27 cellular contexts compared by ENCODE assay signal in genomic region chr10:73836427-73836826, GRCh38. TPM values are rescaled to one million over a fixed set of nuclear protein-coding genes. Genes with fewer than 3 reads are reported as not detected.
DNase-seq lines count a peak whose midpoint lies in the region; FAIRE-seq and TF ChIP-seq lines count a peak whose summit lies in the region.
"Had no signal": no experiment of that assay in that cellular context is flagged by ENCODE, and none has a peak within 500 bp of the region (broad histone marks: within the 10 kb centered on the region; RNA-seq: fewer than 3 reads in every experiment).

No MANE protein-coding gene starts in this region.

- CTCF ChIA-PET in MCF 10A (lab: Yijun Ruan, JAX) = interaction anchor here (1.0 to 7.7 kb wide), 3 partner anchors 8 to 17 kb away, joined by 3 to 68 read pairs (median 4); no protein-coding TSS in a partner anchor
- CTCF ChIA-PET in endothelial cell of umbilical vein (lab: Charles Lee) = interaction anchor here (0.8 to 6.0 kb wide), 9 partner anchors 9 to 62 kb away, joined by 3 to 54 read pairs (median 4); no protein-coding TSS in a partner anchor

- POLR2A ChIA-PET in MCF 10A (lab: Yijun Ruan, JAX) = interaction anchor here (0.7 to 1.0 kb wide), 2 partner anchors 10 to 28 kb away, joined by 3 to 4 read pairs; no protein-coding TSS in a partner anchor
- POLR2A ChIA-PET in endothelial cell of umbilical vein (lab: Charles Lee) = interaction anchor here (0.9 kb wide), 1 partner anchor 15 kb away, joined by 3 read pairs; no protein-coding TSS in a partner anchor

- H3K9ac ChIP-seq in endothelial cell of umbilical vein (replicated peaks; ENCODE audit: extremely low read depth, insufficient read depth, low read length) = no peak overlapping the region

- H3K27me3 Mint-ChIP-seq in MCF 10A (ENCODE audit: insufficient read depth, unreplicated experiment) = no peaks in the 10 kb centered on the region
- H3K27me3 Mint-ChIP-seq: activated naive CD8-positive, alpha-beta T cell treated with anti-CD3 and anti-CD28 coated beads for 36 hours; CD4-positive, alpha-beta memory T cell had no signal

- H3K36me3 ChIP-seq in breast epithelium (no peaks in the 10 kb centered on the region), endothelial cell of umbilical vein (ENCODE audit: control insufficient read depth in 2 of 2, extremely low read depth in 1 of 2, insufficient read depth in 2 of 2, low read length in 2 of 2) (no peaks in the 10 kb centered on the region), osteoblast (ENCODE audit: insufficient read depth, low read length) (peaks cover 12% of the 10 kb centered on the region), right atrium auricular region (peaks cover 20% of the 10 kb centered on the region)
- H3K36me3 ChIP-seq: ovary had no signal

- no peaks in the 10 kb centered on the region for H4K20me1 ChIP-seq in endothelial cell of umbilical vein (replicated peaks; ENCODE audit: control insufficient read depth, extremely low read depth, insufficient read depth, low read length)
- H4K20me1 ChIP-seq in osteoblast (ENCODE audit: insufficient read depth, low read length) = peaks cover 3% of the 10 kb centered on the region

- no peaks in the 10 kb centered on the region for H3K4me1 Mint-ChIP-seq in MCF 10A (ENCODE audit: insufficient read depth, unreplicated experiment)
- H3K4me1 Mint-ChIP-seq: activated naive CD8-positive, alpha-beta T cell treated with anti-CD3 and anti-CD28 coated beads for 36 hours; CD4-positive, alpha-beta memory T cell had no signal

- H3K27me3 ChIP-seq in breast epithelium = no peaks in the 10 kb centered on the region
- H3K27me3 ChIP-seq in endothelial cell of umbilical vein (ENCODE audit: control insufficient read depth in 2 of 2, insufficient read depth in 2 of 2, low read length in 2 of 2) = no peaks in the 10 kb centered on the region
- H3K27me3 ChIP-seq in osteoblast (ENCODE audit: insufficient read depth, low read length) = no peaks in the 10 kb centered on the region
- H3K27me3 ChIP-seq in right atrium auricular region = no peaks in the 10 kb centered on the region
- H3K27me3 ChIP-seq: foreskin keratinocyte, heart right ventricle, ovary had no signal

- H3K4me1 ChIP-seq in breast epithelium (no peaks in the 10 kb centered on the region), endothelial cell of umbilical vein (ENCODE audit: control insufficient read depth, extremely low read depth, insufficient read depth, low read length) (peaks cover 30% of the 10 kb centered on the region), osteoblast (ENCODE audit: insufficient read depth, low read length) (peaks cover 14% of the 10 kb centered on the region), right atrium auricular region (no peaks in the 10 kb centered on the region)
- H3K4me1 ChIP-seq: foreskin keratinocyte, heart right ventricle had no signal

- no peak for DNase-seq in MCF 10A (ENCODE audit: unreplicated experiment)
- no peak for DNase-seq in breast epithelium (ENCODE audit: low spot score in 2 of 2)
- no peak for DNase-seq in endothelial cell of umbilical vein (ENCODE audit: low read depth, low spot score)
- peak; percentile 71 for DNase-seq in osteoblast (ENCODE audit: insufficient read length, low spot score, missing footprints)
- DNase-seq in right atrium auricular region (ENCODE audit: low spot score) = no peak
- DNase-seq in GM19238 (ENCODE audit: insufficient read length, low spot score) = no peak
- DNase-seq in SHP77 (lab: John Stamatoyannopoulos, UW) = no peak
- DNase-seq in EL = no peak
- DNase-seq: activated CD8-positive, alpha-beta T cell treated with anti-CD3 and anti-CD28 coated beads, Interleukin-2, amount 10 ng/mL, durations not matched to agents 7 days and 5 days; activated naive CD8-positive, alpha-beta T cell treated with anti-CD3 and anti-CD28 coated beads for 36 hours; CD4-positive, alpha-beta memory T cell; central memory CD4-positive, alpha-beta T cell; foreskin keratinocyte; heart right ventricle; MM.1S; NCI-H2029 treated with DMSO at 0.1 percent for 48 hours; NCI-H748 treated with DMSO at 0.1 percent for 48 hours; nephron progenitor cell; ovary; stimulated activated CD4-positive, alpha-beta T cell treated with anti-CD3 and anti-CD28 coated beads, Interleukin-2, amount 100 ng/mL, for 48 hours; substantia nigra; T-helper 1 cell had no signal

- peaks cover 28% of the 10 kb centered on the region for H3K36me3 Mint-ChIP-seq in MCF 10A (ENCODE audit: insufficient read depth, unreplicated experiment)

- no peaks in the 10 kb centered on the region for H3K9me1 ChIP-seq in endothelial cell of umbilical vein (replicated peaks; ENCODE audit: control insufficient read depth, extremely low read depth, insufficient read depth, low read length)

- no peak overlapping the region for H3K4me3 Mint-ChIP-seq in MCF 10A (ENCODE audit: unreplicated experiment)
- H3K4me3 Mint-ChIP-seq: activated CD8-positive, alpha-beta T cell treated with anti-CD3 and anti-CD28 coated beads, Interleukin-2, amount 10 ng/mL, durations not matched to agents 7 days and 5 days; activated naive CD8-positive, alpha-beta T cell treated with anti-CD3 and anti-CD28 coated beads for 36 hours; CD4-positive, alpha-beta memory T cell; nephron progenitor cell had no signal

- H3K9me3 ChIP-seq in breast epithelium = no peaks in the 10 kb centered on the region
- no peaks in the 10 kb centered on the region for H3K9me3 ChIP-seq in endothelial cell of umbilical vein (replicated peaks; ENCODE audit: control insufficient read depth, insufficient read depth, low read length)
- H3K9me3 ChIP-seq in osteoblast (ENCODE audit: low read depth, low read length) = no peaks in the 10 kb centered on the region
- H3K9me3 ChIP-seq in right atrium auricular region = no peaks in the 10 kb centered on the region
- H3K9me3 ChIP-seq: heart right ventricle, ovary had no signal

- TF ChIP-seq POLR2A in breast epithelium (IDR thresholded peaks at IDR 0.05) (no peak), endothelial cell of umbilical vein (IDR thresholded peaks at IDR 0.05; ENCODE audit: low read depth, low read length) (no peak)

- TF ChIP-seq CTCF in MCF 10A (IDR thresholded peaks at IDR 0.05; ENCODE audit: unreplicated experiment) (no peak), breast epithelium (IDR thresholded peaks at IDR 0.05) (no peak), endothelial cell of umbilical vein (IDR thresholded peaks at IDR 0.05; ENCODE audit: extremely low read depth in 1 of 2, insufficient read depth in 1 of 2, low read depth in 1 of 2, low read length in 2 of 2) (no peak), osteoblast (IDR thresholded peaks at IDR 0.05; ENCODE audit: extremely low read depth, low read depth, low read length) (no peak), right atrium auricular region (IDR thresholded peaks at IDR 0.05) (no peak)

- FAIRE-seq in endothelial cell of umbilical vein (lab: Jason Lieb, UNC) = no peak
- FAIRE-seq: GM12892, H54, TTC549 had no signal

- H3K79me2 ChIP-seq in endothelial cell of umbilical vein (ENCODE audit: control insufficient read depth, insufficient read depth, low read length) (no peaks in the 10 kb centered on the region), osteoblast (ENCODE audit: insufficient read depth, low read length) (no peaks in the 10 kb centered on the region)

- BruUV-seq in MCF 10A (replicated peaks; lab: Mats Ljungman, UMichigan) = no TSS peak
- BruUV-seq in endothelial cell of umbilical vein (replicated peaks; lab: Mats Ljungman, UMichigan) = no TSS peak

- intact Hi-C loops in MCF 10A (cut with micrococcal nuclease) (no loop called here), breast epithelium (cut with DNase I; ENCODE audit: low total_unique reads) (no loop called here), endothelial cell of umbilical vein (cut with micrococcal nuclease) (no loop called here)

- H3K4me2 ChIP-seq in endothelial cell of umbilical vein (ENCODE audit: insufficient read depth, low read length) (peak overlapping the region; percentile 26), osteoblast (ENCODE audit: insufficient read depth, low read length) (no peak overlapping the region)

- peak overlapping the region; percentile 35 for H3K27ac Mint-ChIP-seq in MCF 10A (ENCODE audit: low read depth, unreplicated experiment)
- H3K27ac Mint-ChIP-seq: activated CD8-positive, alpha-beta T cell treated with anti-CD3 and anti-CD28 coated beads, Interleukin-2, amount 10 ng/mL, durations not matched to agents 7 days and 5 days; activated naive CD8-positive, alpha-beta T cell treated with anti-CD3 and anti-CD28 coated beads for 36 hours had no signal

- dilution Hi-C loops in endothelial cell of umbilical vein (cut with MboI; ENCODE audit: extremely low pct_ligation_motif_present, low sequenced_read_pairs) = no loop called here

- no peaks in the 10 kb centered on the region for H3K9me3 Mint-ChIP-seq in MCF 10A (ENCODE audit: unreplicated experiment)
- H3K9me3 Mint-ChIP-seq: activated naive CD8-positive, alpha-beta T cell treated with anti-CD3 and anti-CD28 coated beads for 36 hours; CD4-positive, alpha-beta memory T cell; nephron progenitor cell had no signal

- H2AFZ ChIP-seq in endothelial cell of umbilical vein (ENCODE audit: low read depth, low read length) (no peak overlapping the region), osteoblast (ENCODE audit: low read length) (no peak overlapping the region)

- peak overlapping the region in 1 of 2 donors; percentile 7 for H3K27ac ChIP-seq in breast epithelium
- peak overlapping the region; percentile 34 for H3K27ac ChIP-seq in endothelial cell of umbilical vein (ENCODE audit: insufficient read depth, low read depth, low read length)
- H3K27ac ChIP-seq in osteoblast (ENCODE audit: low read depth, low read length) = peak overlapping the region; percentile 21
- H3K27ac ChIP-seq in right atrium auricular region = no peak overlapping the region
- H3K27ac ChIP-seq: 22Rv1, foreskin keratinocyte, heart right ventricle, ovary had no signal

- H3K4me3 ChIP-seq in breast epithelium (no peak overlapping the region), endothelial cell of umbilical vein (replicated peaks in 1 of 3; ENCODE audit: insufficient read depth in 1 of 3, low read depth in 1 of 3, low read length in 3 of 3) (no peak overlapping the region), osteoblast (ENCODE audit: insufficient read depth, low read length) (no peak overlapping the region), right atrium auricular region (no peak overlapping the region)
- H3K4me3 ChIP-seq: heart right ventricle, K562, ovary had no signal

RNA-seq across cellular contexts. Expression of gene NDST2, which starts 25.0 kb away (rescaled TPM):
- 22.9 and 25.2 TPM in 2 replicates for total RNA-seq in MCF 10A (2022)
- total RNA-seq in breast epithelium = 10 to 100 TPM; 30.7 to 37.7 (median 33.8) TPM
- total RNA-seq in endothelial cell of umbilical vein = 26.3 and 30.2 TPM in 2 replicates
- polyA plus RNA-seq in endothelial cell of umbilical vein = 25.0 and 30.1 TPM in 2 replicates
- 15.3 and 16.0 TPM in 2 replicates for polyA plus RNA-seq in endothelial cell of umbilical vein (2011; cell fraction: cytosol; rRNA removed)
- 56.8 and 73.6 TPM in 2 replicates for polyA plus RNA-seq in endothelial cell of umbilical vein (2011; cell fraction: nucleus; rRNA removed)
- polyA plus RNA-seq in endothelial cell of umbilical vein (2012) = 23.2 and 25.0 TPM in 2 replicates
- polyA minus RNA-seq in endothelial cell of umbilical vein = 43.4 and 44.0 TPM in 2 replicates
- 2.8 TPM for polyA minus RNA-seq in endothelial cell of umbilical vein (2011; cell fraction: cytosol; rRNA and poly(A)+ RNA removed)
- polyA minus RNA-seq in endothelial cell of umbilical vein (2011; cell fraction: nucleus; rRNA and poly(A)+ RNA removed) = 30.6 and 41.0 TPM in 2 replicates
- 30.4 and 35.8 TPM in 2 replicates for total RNA-seq in osteoblast
- total RNA-seq in right atrium auricular region = 10 to 100 TPM; 13.1 to 18.4 TPM

RNA-seq across cellular contexts. Expression of gene CAMK2G, which starts 37.9 kb away (rescaled TPM):
- 10.9 and 13.7 TPM in 2 replicates for total RNA-seq in MCF 10A (2022)
- 10 to 100 TPM; 22.6 to 28.0 (median 27.2) TPM for total RNA-seq in breast epithelium
- 28.1 and 33.6 TPM in 2 replicates for total RNA-seq in endothelial cell of umbilical vein
- polyA plus RNA-seq in endothelial cell of umbilical vein = 26.8 and 27.2 TPM in 2 replicates
- polyA plus RNA-seq in endothelial cell of umbilical vein (2011; cell fraction: cytosol; rRNA removed) = 27.3 and 29.6 TPM in 2 replicates
- polyA plus RNA-seq in endothelial cell of umbilical vein (2011; cell fraction: nucleus; rRNA removed) = 71.3 and 74.1 TPM in 2 replicates
- polyA plus RNA-seq in endothelial cell of umbilical vein (2012) = 23.6 and 26.7 TPM in 2 replicates
- polyA minus RNA-seq in endothelial cell of umbilical vein = 35.0 and 38.8 TPM in 2 replicates
- 12.7 TPM for polyA minus RNA-seq in endothelial cell of umbilical vein (2011; cell fraction: cytosol; rRNA and poly(A)+ RNA removed)
- 22.1 and 30.7 TPM in 2 replicates for polyA minus RNA-seq in endothelial cell of umbilical vein (2011; cell fraction: nucleus; rRNA and poly(A)+ RNA removed)
- 22.4 and 28.3 TPM in 2 replicates for total RNA-seq in osteoblast
- total RNA-seq in right atrium auricular region = 10 to 100 TPM; 12.1 to 17.4 TPM

RNA-seq across cellular contexts. Expression of gene ZSWIM8, which starts 51.0 kb away (rescaled TPM):
- total RNA-seq in MCF 10A (2022) (84.2 and 112 TPM in 2 replicates), breast epithelium (10 to 100 TPM; 79.2 to 87.8 (median 84.2) TPM), endothelial cell of umbilical vein (111 and 112 TPM in 2 replicates), osteoblast (63.1 and 76.7 TPM in 2 replicates), right atrium auricular region (10 to 100 TPM; 37.6 to 63.2 TPM)
- 230 and 372 TPM in 2 replicates for polyA plus RNA-seq in endothelial cell of umbilical vein
- 68.1 and 91.4 TPM in 2 replicates for polyA plus RNA-seq in endothelial cell of umbilical vein (2011; cell fraction: cytosol; rRNA removed)
- polyA plus RNA-seq in endothelial cell of umbilical vein (2011; cell fraction: nucleus; rRNA removed) = 408 and 539 TPM in 2 replicates
- polyA plus RNA-seq in endothelial cell of umbilical vein (2012) = 79.2 and 116 TPM in 2 replicates
- 162 and 169 TPM in 2 replicates for polyA minus RNA-seq in endothelial cell of umbilical vein
- polyA minus RNA-seq in endothelial cell of umbilical vein (2011; cell fraction: cytosol; rRNA and poly(A)+ RNA removed) = 25.9 TPM
- 99.0 and 127 TPM in 2 replicates for polyA minus RNA-seq in endothelial cell of umbilical vein (2011; cell fraction: nucleus; rRNA and poly(A)+ RNA removed)

RNA-seq across cellular contexts. Expression of gene CHCHD1, which starts 54.6 kb away (rescaled TPM):
- 13.1 and 19.5 TPM in 2 replicates for total RNA-seq in MCF 10A (2022)
- total RNA-seq in breast epithelium = 10 to 100 TPM; 25.1 to 37.0 (median 29.9) TPM
- 31.7 and 34.9 TPM in 2 replicates for total RNA-seq in endothelial cell of umbilical vein
- polyA plus RNA-seq in endothelial cell of umbilical vein = 32.1 and 39.2 TPM in 2 replicates
- 35.4 and 39.9 TPM in 2 replicates for polyA plus RNA-seq in endothelial cell of umbilical vein (2011; cell fraction: cytosol; rRNA removed)
- polyA plus RNA-seq in endothelial cell of umbilical vein (2011; cell fraction: nucleus; rRNA removed) = 14.3 and 20.2 TPM in 2 replicates
- polyA plus RNA-seq in endothelial cell of umbilical vein (2012) = 69.6 and 78.9 TPM in 2 replicates
- 7.8 and 9.8 TPM in 2 replicates for polyA minus RNA-seq in endothelial cell of umbilical vein
- 17.1 TPM for polyA minus RNA-seq in endothelial cell of umbilical vein (2011; cell fraction: cytosol; rRNA and poly(A)+ RNA removed)
- 3.6 and 4.7 TPM in 2 replicates for polyA minus RNA-seq in endothelial cell of umbilical vein (2011; cell fraction: nucleus; rRNA and poly(A)+ RNA removed)
- total RNA-seq in osteoblast = 11.2 and 12.7 TPM in 2 replicates
- 10 to 100 TPM; 28.3 to 32.7 TPM for total RNA-seq in right atrium auricular region

Comparison
In these comparisons a context has a peak if more than half of its experiments do, and no peak if none do; other contexts are left out.
1. H3K27ac ChIP-seq: peak in endothelial cell of umbilical vein (single experiment) and osteoblast (single experiment); none in right atrium auricular region (0 of 2).